1 cellular context compared by ENCODE assay signal in the genomic region with DNA sequence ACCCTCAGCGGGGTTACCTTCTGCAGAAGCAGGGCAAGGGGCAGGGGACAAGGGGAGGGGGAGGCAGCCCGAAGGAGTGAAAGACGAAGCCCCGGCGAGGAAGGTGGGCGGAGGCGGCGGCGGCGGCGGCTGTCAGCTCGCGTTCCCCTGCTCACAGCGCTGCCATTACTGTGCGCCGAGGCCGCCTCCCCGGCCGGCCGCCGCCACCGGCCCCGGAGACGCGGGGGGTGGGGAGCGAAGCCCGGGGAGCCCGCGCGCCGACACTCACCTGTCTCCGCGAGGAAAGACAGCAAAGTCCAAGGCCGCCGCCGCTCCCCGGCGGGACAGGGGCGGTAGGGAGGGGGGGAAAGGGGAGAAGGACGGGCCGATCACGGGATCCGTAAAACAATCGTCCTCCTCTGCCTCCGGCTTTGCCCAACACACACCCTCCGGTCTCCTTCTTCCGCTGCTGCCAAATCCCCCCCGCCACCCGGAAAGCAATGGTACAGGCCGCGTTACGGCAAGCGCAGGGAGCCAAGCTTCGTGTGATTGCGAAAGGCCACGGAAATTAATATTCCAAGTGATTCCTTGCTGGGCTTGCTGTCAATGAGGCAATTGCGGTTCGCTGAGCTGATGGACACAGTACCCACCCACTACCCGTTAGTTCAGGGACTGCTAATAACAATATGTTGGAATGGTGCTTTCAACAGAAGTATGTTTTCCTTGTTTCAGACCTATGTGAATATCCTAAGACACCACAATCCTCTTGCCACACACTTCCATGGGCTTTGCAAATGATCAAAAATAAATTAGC.
TF ChIP-seq lines count a peak whose summit lies in the region.

A gene (minus strand): TSS at position 180 of the 793 bp plus-strand sequence. CDS start 19,024 bp downstream, outside the sequence.

TF ChIP-seq in K562, 482 proteins besides CTCF, POLR2A, EP300 and RAD21 (continued from another document and continues in another):
- TF ChIP-seq, protein P1, sequence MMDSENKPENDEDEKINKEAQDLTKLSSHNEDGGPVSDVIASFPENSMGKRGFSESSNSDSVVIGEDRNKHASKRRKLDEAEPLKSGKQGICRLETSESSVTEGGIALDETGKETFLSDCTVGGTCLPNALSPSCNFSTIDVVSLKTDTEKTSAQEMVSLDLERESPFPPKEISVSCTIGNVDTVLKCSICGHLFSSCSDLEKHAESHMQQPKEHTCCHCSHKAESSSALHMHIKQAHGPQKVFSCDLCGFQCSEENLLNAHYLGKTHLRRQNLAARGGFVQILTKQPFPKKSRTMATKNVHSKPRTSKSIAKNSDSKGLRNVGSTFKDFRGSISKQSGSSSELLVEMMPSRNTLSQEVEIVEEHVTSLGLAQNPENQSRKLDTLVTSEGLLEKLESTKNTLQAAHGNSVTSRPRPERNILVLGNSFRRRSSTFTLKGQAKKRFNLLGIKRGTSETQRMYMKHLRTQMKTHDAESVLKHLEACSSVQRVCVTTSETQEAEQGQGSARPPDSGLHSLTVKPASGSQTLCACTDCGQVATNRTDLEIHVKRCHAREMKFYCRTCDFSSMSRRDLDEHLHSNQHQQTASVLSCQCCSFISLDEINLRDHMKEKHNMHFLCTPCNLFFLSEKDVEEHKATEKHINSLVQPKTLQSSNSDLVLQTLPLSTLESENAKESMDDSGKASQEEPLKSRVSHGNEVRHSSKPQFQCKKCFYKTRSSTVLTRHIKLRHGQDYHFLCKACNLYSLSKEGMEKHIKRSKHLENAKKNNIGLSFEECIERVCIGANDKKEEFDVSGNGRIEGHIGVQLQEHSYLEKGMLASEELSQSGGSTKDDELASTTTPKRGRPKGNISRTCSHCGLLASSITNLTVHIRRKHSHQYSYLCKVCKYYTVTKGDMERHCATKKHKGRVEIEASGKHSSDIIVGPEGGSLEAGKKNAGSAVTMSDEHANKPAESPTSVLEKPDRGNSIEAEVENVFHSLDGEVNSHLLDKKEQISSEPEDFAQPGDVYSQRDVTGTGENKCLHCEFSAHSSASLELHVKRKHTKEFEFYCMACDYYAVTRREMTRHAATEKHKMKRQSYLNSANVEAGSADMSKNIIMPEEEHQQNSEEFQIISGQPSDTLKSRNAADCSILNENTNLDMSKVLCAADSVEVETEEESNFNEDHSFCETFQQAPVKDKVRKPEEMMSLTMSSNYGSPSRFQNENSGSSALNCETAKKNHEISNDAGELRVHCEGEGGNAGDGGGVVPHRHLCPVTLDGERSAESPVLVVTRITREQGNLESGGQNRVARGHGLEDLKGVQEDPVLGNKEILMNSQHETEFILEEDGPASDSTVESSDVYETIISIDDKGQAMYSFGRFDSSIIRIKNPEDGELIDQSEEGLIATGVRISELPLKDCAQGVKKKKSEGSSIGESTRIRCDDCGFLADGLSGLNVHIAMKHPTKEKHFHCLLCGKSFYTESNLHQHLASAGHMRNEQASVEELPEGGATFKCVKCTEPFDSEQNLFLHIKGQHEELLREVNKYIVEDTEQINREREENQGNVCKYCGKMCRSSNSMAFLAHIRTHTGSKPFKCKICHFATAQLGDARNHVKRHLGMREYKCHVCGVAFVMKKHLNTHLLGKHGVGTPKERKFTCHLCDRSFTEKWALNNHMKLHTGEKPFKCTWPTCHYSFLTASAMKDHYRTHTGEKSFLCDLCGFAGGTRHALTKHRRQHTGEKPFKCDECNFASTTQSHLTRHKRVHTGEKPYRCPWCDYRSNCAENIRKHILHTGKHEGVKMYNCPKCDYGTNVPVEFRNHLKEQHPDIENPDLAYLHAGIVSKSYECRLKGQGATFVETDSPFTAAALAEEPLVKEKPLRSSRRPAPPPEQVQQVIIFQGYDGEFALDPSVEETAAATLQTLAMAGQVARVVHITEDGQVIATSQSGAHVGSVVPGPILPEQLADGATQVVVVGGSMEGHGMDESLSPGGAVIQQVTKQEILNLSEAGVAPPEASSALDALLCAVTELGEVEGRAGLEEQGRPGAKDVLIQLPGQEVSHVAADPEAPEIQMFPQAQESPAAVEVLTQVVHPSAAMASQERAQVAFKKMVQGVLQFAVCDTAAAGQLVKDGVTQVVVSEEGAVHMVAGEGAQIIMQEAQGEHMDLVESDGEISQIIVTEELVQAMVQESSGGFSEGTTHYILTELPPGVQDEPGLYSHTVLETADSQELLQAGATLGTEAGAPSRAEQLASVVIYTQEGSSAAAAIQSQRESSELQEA (IDR thresholded peaks at IDR 0.05; ENCODE audit: low read depth) = peak; percentile 98
- TF ChIP-seq SIN3B (IDR thresholded peaks at IDR 0.05; ENCODE audit: low read depth) = peak; percentile 61; the same call in 1 of the 2 replicates
- TF ChIP-seq TEAD4 (IDR thresholded peaks at IDR 0.05; ENCODE audit: low read length) = peak; percentile 50; the same call in 1 of the 2 replicates
- TF ChIP-seq TEAD4 (CRISPR knock-in tag; IDR thresholded peaks at IDR 0.05; ENCODE audit: borderline replicate concordance) = no peak
- TF ChIP-seq POLR2AphosphoS5 (IDR thresholded peaks at IDR 0.05; ENCODE audit: control insufficient read depth, insufficient read depth, low read depth, low read length) = peak; percentile 55; the same call in 1 of the 2 replicates
- 0 out of 2 replicates have a peak, but pooled peaks have one; percentile 27 for TF ChIP-seq HDAC2 (IDR thresholded peaks at IDR 0.05)
- TF ChIP-seq, protein P2, sequence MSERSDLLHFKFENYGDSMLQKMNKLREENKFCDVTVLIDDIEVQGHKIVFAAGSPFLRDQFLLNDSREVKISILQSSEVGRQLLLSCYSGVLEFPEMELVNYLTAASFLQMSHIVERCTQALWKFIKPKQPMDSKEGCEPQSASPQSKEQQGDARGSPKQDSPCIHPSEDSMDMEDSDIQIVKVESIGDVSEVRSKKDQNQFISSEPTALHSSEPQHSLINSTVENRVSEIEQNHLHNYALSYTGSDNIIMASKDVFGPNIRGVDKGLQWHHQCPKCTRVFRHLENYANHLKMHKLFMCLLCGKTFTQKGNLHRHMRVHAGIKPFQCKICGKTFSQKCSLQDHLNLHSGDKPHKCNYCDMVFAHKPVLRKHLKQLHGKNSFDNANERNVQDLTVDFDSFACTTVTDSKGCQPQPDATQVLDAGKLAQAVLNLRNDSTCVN (CRISPR knock-in tag; IDR thresholded peaks at IDR 0.05) = no peak
- TF ChIP-seq HMGN3 (IDR thresholded peaks at IDR 0.05; ENCODE audit: borderline replicate concordance, extremely low read depth, insufficient read length, low read depth, low read length) = peak; percentile 14
- TF ChIP-seq POU5F1 (IDR thresholded peaks at IDR 0.05; ENCODE audit: borderline replicate concordance, low read depth, low read length, partially characterized antibody) = peak; percentile 82
- TF ChIP-seq NCOR1 (IDR thresholded peaks at IDR 0.05) = 0 out of 2 replicates have a peak, but pooled peaks have one; percentile 20
- TF ChIP-seq, protein P3, sequence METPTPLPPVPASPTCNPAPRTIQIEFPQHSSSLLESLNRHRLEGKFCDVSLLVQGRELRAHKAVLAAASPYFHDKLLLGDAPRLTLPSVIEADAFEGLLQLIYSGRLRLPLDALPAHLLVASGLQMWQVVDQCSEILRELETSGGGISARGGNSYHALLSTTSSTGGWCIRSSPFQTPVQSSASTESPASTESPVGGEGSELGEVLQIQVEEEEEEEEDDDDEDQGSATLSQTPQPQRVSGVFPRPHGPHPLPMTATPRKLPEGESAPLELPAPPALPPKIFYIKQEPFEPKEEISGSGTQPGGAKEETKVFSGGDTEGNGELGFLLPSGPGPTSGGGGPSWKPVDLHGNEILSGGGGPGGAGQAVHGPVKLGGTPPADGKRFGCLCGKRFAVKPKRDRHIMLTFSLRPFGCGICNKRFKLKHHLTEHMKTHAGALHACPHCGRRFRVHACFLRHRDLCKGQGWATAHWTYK (CRISPR knock-in tag; IDR thresholded peaks at IDR 0.05) = 0 out of 2 replicates have a peak, but pooled peaks have one; percentile 52
- TF ChIP-seq JUND (IDR thresholded peaks at IDR 0.05; ENCODE audit: borderline replicate concordance, low read depth, low read length) = peak; percentile 91
- TF ChIP-seq JUND (tag; IDR thresholded peaks at IDR 0.05; ENCODE audit: borderline replicate concordance, low read depth, low read length) = 0 out of 3 replicates have a peak, but pooled peaks have one; percentile 56
- TF ChIP-seq FOXK1 (CRISPR knock-in tag; IDR thresholded peaks at IDR 0.05; ENCODE audit: borderline replicate concordance) = no peak
- TF ChIP-seq NR2C1 (IDR thresholded peaks at IDR 0.05) = peak; percentile 27; the same call in 1 of the 2 replicates
- TF ChIP-seq NR2C1 (tag; IDR thresholded peaks at IDR 0.05) = no peak
- TF ChIP-seq, protein P4, sequence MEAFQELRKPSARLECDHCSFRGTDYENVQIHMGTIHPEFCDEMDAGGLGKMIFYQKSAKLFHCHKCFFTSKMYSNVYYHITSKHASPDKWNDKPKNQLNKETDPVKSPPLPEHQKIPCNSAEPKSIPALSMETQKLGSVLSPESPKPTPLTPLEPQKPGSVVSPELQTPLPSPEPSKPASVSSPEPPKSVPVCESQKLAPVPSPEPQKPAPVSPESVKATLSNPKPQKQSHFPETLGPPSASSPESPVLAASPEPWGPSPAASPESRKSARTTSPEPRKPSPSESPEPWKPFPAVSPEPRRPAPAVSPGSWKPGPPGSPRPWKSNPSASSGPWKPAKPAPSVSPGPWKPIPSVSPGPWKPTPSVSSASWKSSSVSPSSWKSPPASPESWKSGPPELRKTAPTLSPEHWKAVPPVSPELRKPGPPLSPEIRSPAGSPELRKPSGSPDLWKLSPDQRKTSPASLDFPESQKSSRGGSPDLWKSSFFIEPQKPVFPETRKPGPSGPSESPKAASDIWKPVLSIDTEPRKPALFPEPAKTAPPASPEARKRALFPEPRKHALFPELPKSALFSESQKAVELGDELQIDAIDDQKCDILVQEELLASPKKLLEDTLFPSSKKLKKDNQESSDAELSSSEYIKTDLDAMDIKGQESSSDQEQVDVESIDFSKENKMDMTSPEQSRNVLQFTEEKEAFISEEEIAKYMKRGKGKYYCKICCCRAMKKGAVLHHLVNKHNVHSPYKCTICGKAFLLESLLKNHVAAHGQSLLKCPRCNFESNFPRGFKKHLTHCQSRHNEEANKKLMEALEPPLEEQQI (IDR thresholded peaks at IDR 0.05) = peak; percentile 81
- TF ChIP-seq, protein P5, sequence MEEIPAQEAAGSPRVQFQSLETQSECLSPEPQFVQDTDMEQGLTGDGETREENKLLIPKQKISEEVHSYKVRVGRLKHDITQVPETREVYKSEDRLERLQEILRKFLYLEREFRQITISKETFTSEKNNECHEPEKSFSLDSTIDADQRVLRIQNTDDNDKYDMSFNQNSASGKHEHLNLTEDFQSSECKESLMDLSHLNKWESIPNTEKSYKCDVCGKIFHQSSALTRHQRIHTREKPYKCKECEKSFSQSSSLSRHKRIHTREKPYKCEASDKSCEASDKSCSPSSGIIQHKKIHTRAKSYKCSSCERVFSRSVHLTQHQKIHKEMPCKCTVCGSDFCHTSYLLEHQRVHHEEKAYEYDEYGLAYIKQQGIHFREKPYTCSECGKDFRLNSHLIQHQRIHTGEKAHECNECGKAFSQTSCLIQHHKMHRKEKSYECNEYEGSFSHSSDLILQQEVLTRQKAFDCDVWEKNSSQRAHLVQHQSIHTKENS (CRISPR knock-in tag; IDR thresholded peaks at IDR 0.05) = no peak
- TF ChIP-seq, protein P6, sequence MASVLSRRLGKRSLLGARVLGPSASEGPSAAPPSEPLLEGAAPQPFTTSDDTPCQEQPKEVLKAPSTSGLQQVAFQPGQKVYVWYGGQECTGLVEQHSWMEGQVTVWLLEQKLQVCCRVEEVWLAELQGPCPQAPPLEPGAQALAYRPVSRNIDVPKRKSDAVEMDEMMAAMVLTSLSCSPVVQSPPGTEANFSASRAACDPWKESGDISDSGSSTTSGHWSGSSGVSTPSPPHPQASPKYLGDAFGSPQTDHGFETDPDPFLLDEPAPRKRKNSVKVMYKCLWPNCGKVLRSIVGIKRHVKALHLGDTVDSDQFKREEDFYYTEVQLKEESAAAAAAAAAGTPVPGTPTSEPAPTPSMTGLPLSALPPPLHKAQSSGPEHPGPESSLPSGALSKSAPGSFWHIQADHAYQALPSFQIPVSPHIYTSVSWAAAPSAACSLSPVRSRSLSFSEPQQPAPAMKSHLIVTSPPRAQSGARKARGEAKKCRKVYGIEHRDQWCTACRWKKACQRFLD (CRISPR knock-in tag; IDR thresholded peaks at IDR 0.05) = peak; percentile 71; the same call in 1 of the 2 replicates
- TF ChIP-seq, protein P7, sequence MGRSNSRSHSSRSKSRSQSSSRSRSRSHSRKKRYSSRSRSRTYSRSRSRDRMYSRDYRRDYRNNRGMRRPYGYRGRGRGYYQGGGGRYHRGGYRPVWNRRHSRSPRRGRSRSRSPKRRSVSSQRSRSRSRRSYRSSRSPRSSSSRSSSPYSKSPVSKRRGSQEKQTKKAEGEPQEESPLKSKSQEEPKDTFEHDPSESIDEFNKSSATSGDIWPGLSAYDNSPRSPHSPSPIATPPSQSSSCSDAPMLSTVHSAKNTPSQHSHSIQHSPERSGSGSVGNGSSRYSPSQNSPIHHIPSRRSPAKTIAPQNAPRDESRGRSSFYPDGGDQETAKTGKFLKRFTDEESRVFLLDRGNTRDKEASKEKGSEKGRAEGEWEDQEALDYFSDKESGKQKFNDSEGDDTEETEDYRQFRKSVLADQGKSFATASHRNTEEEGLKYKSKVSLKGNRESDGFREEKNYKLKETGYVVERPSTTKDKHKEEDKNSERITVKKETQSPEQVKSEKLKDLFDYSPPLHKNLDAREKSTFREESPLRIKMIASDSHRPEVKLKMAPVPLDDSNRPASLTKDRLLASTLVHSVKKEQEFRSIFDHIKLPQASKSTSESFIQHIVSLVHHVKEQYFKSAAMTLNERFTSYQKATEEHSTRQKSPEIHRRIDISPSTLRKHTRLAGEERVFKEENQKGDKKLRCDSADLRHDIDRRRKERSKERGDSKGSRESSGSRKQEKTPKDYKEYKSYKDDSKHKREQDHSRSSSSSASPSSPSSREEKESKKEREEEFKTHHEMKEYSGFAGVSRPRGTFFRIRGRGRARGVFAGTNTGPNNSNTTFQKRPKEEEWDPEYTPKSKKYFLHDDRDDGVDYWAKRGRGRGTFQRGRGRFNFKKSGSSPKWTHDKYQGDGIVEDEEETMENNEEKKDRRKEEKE (IDR thresholded peaks at IDR 0.05; ENCODE audit: borderline replicate concordance in 1 of 2, control insufficient read depth in 1 of 2, low read depth in 2 of 2, low read length in 1 of 2) = peak in 1 of 2 experiments; percentile 89; a peak in 2 of 4 replicates
- TF ChIP-seq JUN (IDR thresholded peaks at IDR 0.05; ENCODE audit: borderline replicate concordance, low read depth, low read length) = 0 out of 2 replicates have a peak, but pooled peaks have one; percentile 60
- TF ChIP-seq JUN (CRISPR knock-in tag; IDR thresholded peaks at IDR 0.05; ENCODE audit: borderline replicate concordance) = no peak
- TF ChIP-seq ZNF561 (CRISPR knock-in tag; conservative IDR thresholded peaks at IDR 0.05) = no peak
- TF ChIP-seq DIDO1 (tag; IDR thresholded peaks at IDR 0.05; ENCODE audit: low read depth) = peak; percentile 75
- TF ChIP-seq ZEB2 (IDR thresholded peaks at IDR 0.05) = peak; percentile 67; the same call in 1 of the 2 replicates
- TF ChIP-seq RFX7 (CRISPR knock-in tag; IDR thresholded peaks at IDR 0.05) = no peak
- TF ChIP-seq FOXM1 (IDR thresholded peaks at IDR 0.05; ENCODE audit: low read depth) = peak; percentile 96
- no peak for TF ChIP-seq FOXM1 (CRISPR knock-in tag; IDR thresholded peaks at IDR 0.05; ENCODE audit: low read depth)
- TF ChIP-seq, protein P8, sequence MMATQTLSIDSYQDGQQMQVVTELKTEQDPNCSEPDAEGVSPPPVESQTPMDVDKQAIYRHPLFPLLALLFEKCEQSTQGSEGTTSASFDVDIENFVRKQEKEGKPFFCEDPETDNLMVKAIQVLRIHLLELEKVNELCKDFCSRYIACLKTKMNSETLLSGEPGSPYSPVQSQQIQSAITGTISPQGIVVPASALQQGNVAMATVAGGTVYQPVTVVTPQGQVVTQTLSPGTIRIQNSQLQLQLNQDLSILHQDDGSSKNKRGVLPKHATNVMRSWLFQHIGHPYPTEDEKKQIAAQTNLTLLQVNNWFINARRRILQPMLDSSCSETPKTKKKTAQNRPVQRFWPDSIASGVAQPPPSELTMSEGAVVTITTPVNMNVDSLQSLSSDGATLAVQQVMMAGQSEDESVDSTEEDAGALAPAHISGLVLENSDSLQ (IDR thresholded peaks at IDR 0.05) = peak; percentile 50
- TF ChIP-seq RB1 (IDR thresholded peaks at IDR 0.05; ENCODE audit: low read depth) = peak; percentile 58; the same call in 1 of the 2 replicates
- TF ChIP-seq RUNX1 (IDR thresholded peaks at IDR 0.05; ENCODE audit: low read depth) = no peak
- peak; percentile 37; the same call in 1 of the 2 replicates for TF ChIP-seq EGR1 (conservative IDR thresholded peaks at IDR 0.05)
